Comparison of ENCODE assay signal across 22 cellular contexts in the genomic region with DNA sequence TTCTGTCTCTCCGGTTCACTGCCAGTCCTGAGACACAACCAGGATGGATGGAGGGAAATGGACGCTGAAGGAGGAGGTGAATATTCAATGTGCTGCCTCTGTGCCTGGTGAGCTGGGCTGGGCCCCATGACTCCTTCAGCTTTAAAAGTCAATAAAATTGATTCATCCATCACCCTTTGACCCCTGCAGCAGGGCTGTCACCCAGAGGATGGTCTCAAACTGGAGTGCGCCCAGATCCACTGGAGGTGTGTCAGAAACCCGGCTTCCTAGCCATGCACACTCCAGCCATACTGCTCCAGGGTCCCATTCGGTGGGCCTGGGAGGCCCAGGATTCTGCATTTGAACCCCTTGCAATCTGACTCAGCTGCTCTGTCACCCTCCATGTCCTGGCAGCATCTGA.
"Had no signal": no experiment of that assay in that cellular context is flagged by ENCODE, and none has a peak within 500 bp of the region (broad histone marks: within the 10 kb centered on the region; RNA-seq: fewer than 3 reads in every experiment).

No MANE protein-coding gene starts in this region.

- H3K27ac ChIP-seq: breast epithelium had no signal

- H3K4me3 Mint-ChIP-seq: activated CD8-positive, alpha-beta memory T cell treated with anti-CD3 and anti-CD28 coated beads, Interleukin-2, amount 10 ng/mL, durations not matched to agents 7 days and 5 days; activated naive CD4-positive, alpha-beta T cell treated with anti-CD3 and anti-CD28 coated beads, Interleukin-2, amount 50 U/mL, for 24 hours; activated T-cell treated with anti-CD3 and anti-CD28 coated beads, Interleukin-2, amount 50 U/mL, for 24 hours; activated T-helper 1 cell treated with anti-CD3 and anti-CD28 coated beads, Interleukin-12 subunit alpha, Interleukin-12 subunit beta, Interleukin-2, Interleukin-4 antibody, amounts not matched to agents 30 ng/mL and 10 ng/mL and 1 ng/mL, durations not matched to agents 14 hours and 24 hours and 36 hours; T-helper 1 cell treated with Interleukin-12 subunit alpha and Interleukin-12 subunit beta and Interleukin-4 antibody, amounts not matched to agents 30 μg/mL and 1 μg/mL, for 36 hours; WTC11 had no signal

- H3K36me3 ChIP-seq: breast epithelium, MG63 had no signal

- H3K9me3 Mint-ChIP-seq: activated naive CD4-positive, alpha-beta T cell treated with anti-CD3 and anti-CD28 coated beads, Interleukin-2, amount 50 U/mL, for 24 hours had no signal

- H3K27ac Mint-ChIP-seq: activated CD8-positive, alpha-beta memory T cell treated with anti-CD3 and anti-CD28 coated beads, Interleukin-2, amount 10 ng/mL, durations not matched to agents 7 days and 5 days; activated naive CD4-positive, alpha-beta T cell treated with anti-CD3 and anti-CD28 coated beads, Interleukin-2, amount 50 U/mL, for 24 hours; activated T-cell treated with anti-CD3 and anti-CD28 coated beads, Interleukin-2, amount 50 U/mL, for 24 hours; activated T-helper 1 cell treated with anti-CD3 and anti-CD28 coated beads, Interleukin-12 subunit alpha, Interleukin-12 subunit beta, Interleukin-2, Interleukin-4 antibody, amounts not matched to agents 30 ng/mL and 10 ng/mL and 1 ng/mL, durations not matched to agents 14 hours and 24 hours and 36 hours; T-helper 1 cell treated with Interleukin-12 subunit alpha and Interleukin-12 subunit beta and Interleukin-4 antibody, amounts not matched to agents 30 μg/mL and 1 μg/mL, for 36 hours; WTC11 had no signal

- H3K4me3 ChIP-seq: breast epithelium, MG63 had no signal

- H3K36me3 Mint-ChIP-seq: activated CD8-positive, alpha-beta memory T cell treated with anti-CD3 and anti-CD28 coated beads, Interleukin-2, amount 10 ng/mL, durations not matched to agents 7 days and 5 days; activated naive CD4-positive, alpha-beta T cell treated with anti-CD3 and anti-CD28 coated beads, Interleukin-2, amount 50 U/mL, for 24 hours had no signal

- H3K27me3 ChIP-seq: breast epithelium, MG63 had no signal

- H3K9me3 ChIP-seq: breast epithelium, MG63 had no signal

- H3K4me1 Mint-ChIP-seq: activated CD8-positive, alpha-beta memory T cell treated with anti-CD3 and anti-CD28 coated beads, Interleukin-2, amount 10 ng/mL, durations not matched to agents 7 days and 5 days; activated naive CD4-positive, alpha-beta T cell treated with anti-CD3 and anti-CD28 coated beads, Interleukin-2, amount 50 U/mL, for 24 hours had no signal

- DNase-seq: activated CD4-positive, alpha-beta T cell treated with anti-CD3 and anti-CD28 coated beads for 48 hours; activated CD4-positive, alpha-beta T cell treated with anti-CD3 and anti-CD28 coated beads, Interleukin-2, amount 50 U/mL, for 4 hours; activated CD4-positive, CD25-positive, alpha-beta regulatory T cell treated with anti-CD3 and anti-CD28 coated beads, Interleukin-2, amount 50 U/mL, for 72 hours; activated CD8-positive, alpha-beta memory T cell treated with anti-CD3 and anti-CD28 coated beads, Interleukin-2, amount 10 ng/mL, durations not matched to agents 7 days and 5 days; activated effector memory CD4-positive, alpha-beta T cell treated with Interleukin-2 at 50 U/mL for 16 hours; activated naive CD4-positive, alpha-beta T cell; activated T-cell treated with anti-CD3 and anti-CD28 coated beads, Interleukin-2, amount 50 U/mL, for 24 hours; aorta; MG63; NCI-H1105 treated with DMSO at 0.1 percent for 48 hours; NCI-H1436 treated with DMSO at 0.1 percent for 48 hours; NCI-H187 treated with DMSO at 0.1 percent for 48 hours; NCI-H2081 treated with DMSO at 0.1 percent for 48 hours; NCI-H446; NCI-H524; PC-3; SHP77 treated with DMSO at 0.1 percent for 48 hours had no signal

- H3K4me1 ChIP-seq: breast epithelium had no signal

- ATAC-seq: activated CD8-positive, alpha-beta memory T cell treated with anti-CD3 and anti-CD28 coated beads, Interleukin-2, amount 10 ng/mL, durations not matched to agents 7 days and 5 days; PC-3 had no signal
